ENCODE assay signal across 8 cellular contexts in the genomic region with DNA sequence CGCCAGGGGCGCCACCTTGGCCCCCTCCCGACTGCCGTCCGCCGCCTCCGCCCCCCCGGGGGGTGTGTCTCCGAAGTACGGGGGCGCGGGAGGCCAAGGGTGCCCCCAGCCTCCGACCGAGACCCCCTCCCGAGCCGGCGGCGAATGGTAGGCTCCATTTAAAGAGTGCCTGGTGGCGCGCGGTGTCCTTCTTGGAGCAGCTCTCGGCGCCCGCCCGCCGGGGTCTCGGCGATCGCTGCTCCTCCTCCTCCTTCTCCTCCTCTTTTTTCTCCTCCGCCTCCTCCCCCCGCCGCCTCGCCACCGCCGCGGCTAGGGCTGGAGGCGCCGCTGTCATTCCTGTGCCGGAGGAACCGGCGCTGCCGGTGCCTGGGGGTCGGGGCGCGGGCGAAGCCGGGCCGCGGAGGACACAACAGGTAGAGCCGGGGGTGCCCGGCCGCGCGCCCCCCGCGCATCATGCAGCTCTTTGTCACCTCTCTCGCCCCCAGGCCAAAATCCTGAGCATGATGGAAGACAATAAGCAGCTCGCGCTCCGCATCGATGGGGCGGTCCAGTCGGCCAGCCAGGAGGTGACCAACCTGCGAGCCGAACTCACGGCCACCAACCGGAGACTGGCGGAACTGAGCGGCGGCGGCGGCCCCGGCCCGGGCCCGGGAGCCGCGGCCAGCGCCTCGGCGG.
A peak's percentile ranks its signal among the peaks of the same experiment; 100 is the strongest.
DNase-seq lines count a peak whose midpoint lies in the region; ATAC-seq and TF ChIP-seq lines count a peak whose summit lies in the region.

TSS of gene KAZN (plus strand) at position 188 of the 675 bp plus-strand sequence.

- no peaks in the 10 kb centered on the region for H3F3A ChIP-seq in MM.1S (ENCODE audit: insufficient read depth, low read length)

- H3K4me3 ChIP-seq in MM.1S (ENCODE audit: low read length) = no peak within 1 kb of the TSS; the same call in 1 of the 2 replicates
- H3K4me3 ChIP-seq in duodenal mucosa (ENCODE audit: low read depth in 1 of 2, low read length in 2 of 2) = peak within 1 kb of the TSS; percentile 36 to 43
- H3K4me3 ChIP-seq in mucosa of stomach (ENCODE audit: low read length) = no peak within 1 kb of the TSS

- H3K9me2 ChIP-seq in MM.1S (replicated peaks; ENCODE audit: insufficient read depth, low read length) = no peaks in the 10 kb centered on the region

- H3K79me2 ChIP-seq in MM.1S (ENCODE audit: low read length) = no peaks in the 10 kb centered on the region

- H3K4me1 ChIP-seq in MM.1S (ENCODE audit: low read length) = no peaks in the 10 kb centered on the region
- H3K4me1 ChIP-seq in duodenal mucosa (ENCODE audit: control insufficient read depth in 1 of 2, insufficient read depth in 2 of 2, low read length in 2 of 2) = no peaks in the 10 kb centered on the region
- no peaks in the 10 kb centered on the region for H3K4me1 ChIP-seq in mucosa of stomach (ENCODE audit: control insufficient read depth, insufficient read depth, low read length)

- H3K9ac ChIP-seq in MM.1S (ENCODE audit: low read length) = no peak within 1 kb of the TSS
- no peak within 1 kb of the TSS for H3K9ac ChIP-seq in duodenal mucosa (ENCODE audit: low read depth in 1 of 2, low read length in 2 of 2)
- H3K9ac ChIP-seq in mucosa of stomach (ENCODE audit: low read length) = peak within 1 kb of the TSS; percentile 17

- H2AFZ ChIP-seq in MM.1S (ENCODE audit: low read length) = 0 out of 2 replicates have a peak within 1 kb of the TSS, but pooled peaks have one; percentile 15

- no peak for TF ChIP-seq CTCF in MM.1S (IDR thresholded peaks at IDR 0.05; ENCODE audit: low read length)

- DNase-seq in AG20443 (ENCODE audit: low spot score) = peak; percentile 51
- no peak for DNase-seq in MM.1S
- DNase-seq in SW 1271 (lab: John Stamatoyannopoulos, UW) = no peak
- no peak for DNase-seq in DMS53 (lab: John Stamatoyannopoulos, UW)

- no peak within 1 kb of the TSS for H3K27ac ChIP-seq in MM.1S (ENCODE audit: low read length)
- H3K27ac ChIP-seq in duodenal mucosa (ENCODE audit: low read depth, low read length) = peak within 1 kb of the TSS; percentile 20

- H4K20me1 ChIP-seq in MM.1S (ENCODE audit: insufficient read depth, low read length) = no peaks in the 10 kb centered on the region

- ATAC-seq in HG02840 (IDR thresholded peaks at IDR 0.05; ENCODE audit: low FRiP score, unreplicated experiment) (no peak), HG02678 (IDR thresholded peaks at IDR 0.05; ENCODE audit: unreplicated experiment) (no peak)

- H3K36me3 ChIP-seq in MM.1S (replicated peaks; ENCODE audit: insufficient read depth, low read length) (no peaks in the 10 kb centered on the region), duodenal mucosa (ENCODE audit: control insufficient read depth in 1 of 2, insufficient read depth in 2 of 2, low read length in 2 of 2) (no peaks in the 10 kb centered on the region), mucosa of stomach (ENCODE audit: control insufficient read depth, insufficient read depth, low read length) (no peaks in the 10 kb centered on the region)

- H3K27me3 ChIP-seq in MM.1S (replicated peaks; ENCODE audit: insufficient read depth, low read length) (no peaks in the 10 kb centered on the region), duodenal mucosa (ENCODE audit: control insufficient read depth in 1 of 2, insufficient read depth in 2 of 2, low read length in 2 of 2) (peaks cover 26 to 35% of the 10 kb centered on the region in 2 donors), mucosa of stomach (ENCODE audit: control insufficient read depth, insufficient read depth, low read length) (peaks cover 40% of the 10 kb centered on the region)

- H3K4me2 ChIP-seq in MM.1S (ENCODE audit: low read depth, low read length) = peak within 1 kb of the TSS; percentile 50; the same call in 1 of the 2 replicates

- H3K9me3 ChIP-seq in MM.1S (replicated peaks; ENCODE audit: insufficient read depth, low read length) (no peaks in the 10 kb centered on the region), duodenal mucosa (ENCODE audit: control insufficient read depth in 1 of 2, low read length in 2 of 2) (no peaks in the 10 kb centered on the region), mucosa of stomach (ENCODE audit: control insufficient read depth, low read length) (no peaks in the 10 kb centered on the region)

Comparison
In these comparisons a context has a peak if more than half of its experiments do, and no peak if none do; other contexts are left out.
1. H3K4me3 ChIP-seq: peak in duodenal mucosa (2 of 2); none in MM.1S (single experiment) and mucosa of stomach (single experiment).